ENCODE assay signal across 23 cellular contexts in the genomic region with DNA sequence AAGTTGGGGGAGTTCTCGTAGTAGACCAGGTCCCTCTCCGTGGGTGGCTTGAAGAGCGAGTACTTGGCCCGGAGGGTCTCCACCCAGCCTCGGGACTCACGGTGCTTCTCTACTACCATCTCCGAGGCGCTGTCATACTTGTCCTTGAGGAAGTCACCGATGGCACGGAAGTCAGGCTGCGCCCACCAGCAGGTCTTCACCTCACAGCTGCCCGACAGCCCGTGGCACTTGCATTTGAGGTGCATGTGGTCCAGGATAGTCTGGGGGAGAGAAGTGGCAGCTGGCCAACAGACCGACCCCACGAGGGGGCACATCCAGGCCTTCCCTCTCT. TPM values are rescaled to one million over a fixed set of nuclear protein-coding genes. Genes with fewer than 3 reads are reported as not detected.
"Had no signal": no experiment of that assay in that cellular context is flagged by ENCODE, and none has a peak within 500 bp of the region (broad histone marks: within the 10 kb centered on the region; RNA-seq: fewer than 3 reads in every experiment).

No MANE protein-coding gene starts in this region.

- H3K4me3 ChIP-seq: body of pancreas, cardiac muscle cell, pancreas, testis, vagina had no signal

- ATAC-seq: activated naive CD8-positive, alpha-beta T cell treated with anti-CD3 and anti-CD28 coated beads, Interleukin-2, amount 50 U/mL, for 24 hours; activated T-cell treated with anti-CD3 and anti-CD28 coated beads, Interleukin-2, amount 50 U/mL, for 72 hours; body of pancreas; foreskin keratinocyte; left colon; pancreas; right cardiac atrium; stimulated activated memory B cell treated with anti-CD40 and anti-IgM and Interleukin-4, amounts not matched to agents 10 μg/mL and 1 μg/mL and 100 μg/mL, for 72 hours; T-helper 17 cell had no signal

- H3K36me3 Mint-ChIP-seq: memory B cell; naive B cell; stimulated activated memory B cell treated with anti-CD40 and anti-IgM and Interleukin-4, amounts not matched to agents 10 μg/mL and 1 μg/mL and 100 μg/mL, for 72 hours had no signal

- H3K27ac Mint-ChIP-seq: activated naive CD4-positive, alpha-beta T cell treated with anti-CD3 and anti-CD28 coated beads for 36 hours; activated naive CD8-positive, alpha-beta T cell treated with anti-CD3 and anti-CD28 coated beads, Interleukin-2, amount 50 U/mL, for 24 hours; activated T-cell treated with anti-CD3 and anti-CD28 coated beads, Interleukin-2, amount 50 U/mL, for 72 hours; dendritic cell treated with granulocyte-macrophage colony-stimulating factor and Interleukin-4, amounts not matched to agents 40 ng/mL and 50 ng/mL, for 4 days; memory B cell; stimulated activated memory B cell treated with anti-CD40 and anti-IgM and Interleukin-4, amounts not matched to agents 10 μg/mL and 1 μg/mL and 100 μg/mL, for 72 hours; T-helper 17 cell had no signal

- H3K4me3 Mint-ChIP-seq: activated naive CD4-positive, alpha-beta T cell treated with anti-CD3 and anti-CD28 coated beads for 36 hours; activated naive CD8-positive, alpha-beta T cell treated with anti-CD3 and anti-CD28 coated beads, Interleukin-2, amount 50 U/mL, for 24 hours; dendritic cell treated with granulocyte-macrophage colony-stimulating factor and Interleukin-4, amounts not matched to agents 40 ng/mL and 50 ng/mL, for 4 days; memory B cell; T-helper 17 cell had no signal

- H3K9me3 Mint-ChIP-seq: activated naive CD4-positive, alpha-beta T cell treated with anti-CD3 and anti-CD28 coated beads for 36 hours; activated naive CD8-positive, alpha-beta T cell treated with anti-CD3 and anti-CD28 coated beads, Interleukin-2, amount 50 U/mL, for 24 hours; activated T-cell treated with anti-CD3 and anti-CD28 coated beads, Interleukin-2, amount 50 U/mL, for 72 hours; dendritic cell treated with granulocyte-macrophage colony-stimulating factor and Interleukin-4, amounts not matched to agents 40 ng/mL and 50 ng/mL, for 4 days; memory B cell; naive B cell; stimulated activated memory B cell treated with anti-CD40 and anti-IgM and Interleukin-4, amounts not matched to agents 10 μg/mL and 1 μg/mL and 100 μg/mL, for 72 hours had no signal

- H3K27me3 Mint-ChIP-seq: memory B cell; naive B cell; stimulated activated memory B cell treated with anti-CD40 and anti-IgM and Interleukin-4, amounts not matched to agents 10 μg/mL and 1 μg/mL and 100 μg/mL, for 72 hours had no signal

- H3K36me3 ChIP-seq: cardiac muscle cell, pancreas, vagina had no signal

- DNase-seq: activated CD4-positive, alpha-beta T cell treated with anti-CD3 and anti-CD28 coated beads for 4 hours; activated CD4-positive, alpha-beta T cell treated with anti-CD3 and anti-CD28 coated beads, Interleukin-2, amount 50 U/mL, for 48 hours; activated CD4-positive, CD25-positive, alpha-beta regulatory T cell; activated effector memory CD4-positive, alpha-beta T cell treated with Interleukin-2 at 50 U/mL for 16 hours; activated naive CD4-positive, alpha-beta T cell treated with anti-CD3 and anti-CD28 coated beads for 36 hours; activated naive CD8-positive, alpha-beta T cell treated with anti-CD3 and anti-CD28 coated beads, Interleukin-2, amount 50 U/mL, for 24 hours; activated T-cell treated with anti-CD3 and anti-CD28 coated beads, Interleukin-2, amount 50 U/mL, for 72 hours; body of pancreas; effector CD8-positive, alpha-beta T cell; foreskin keratinocyte; left colon; naive B cell; right cardiac atrium; stimulated activated CD4-positive, alpha-beta T cell treated with anti-CD3 and anti-CD28 coated beads, Interleukin-2, amount 100 ng/mL, for 24 hours; T-helper 17 cell; testis; trophoblast cell had no signal

- H3K27me3 ChIP-seq: body of pancreas, cardiac muscle cell, foreskin keratinocyte, pancreas, testis, vagina had no signal

RNA-seq across cellular contexts. Expression of gene WNT3, which starts 50.0 kb away (rescaled TPM):
- total RNA-seq: activated naive CD4-positive, alpha-beta T cell treated with anti-CD3 and anti-CD28 coated beads for 36 hours; T-helper 17 cell had no signal
